ENCODE assay signal across 1 cellular context in the genomic region with DNA sequence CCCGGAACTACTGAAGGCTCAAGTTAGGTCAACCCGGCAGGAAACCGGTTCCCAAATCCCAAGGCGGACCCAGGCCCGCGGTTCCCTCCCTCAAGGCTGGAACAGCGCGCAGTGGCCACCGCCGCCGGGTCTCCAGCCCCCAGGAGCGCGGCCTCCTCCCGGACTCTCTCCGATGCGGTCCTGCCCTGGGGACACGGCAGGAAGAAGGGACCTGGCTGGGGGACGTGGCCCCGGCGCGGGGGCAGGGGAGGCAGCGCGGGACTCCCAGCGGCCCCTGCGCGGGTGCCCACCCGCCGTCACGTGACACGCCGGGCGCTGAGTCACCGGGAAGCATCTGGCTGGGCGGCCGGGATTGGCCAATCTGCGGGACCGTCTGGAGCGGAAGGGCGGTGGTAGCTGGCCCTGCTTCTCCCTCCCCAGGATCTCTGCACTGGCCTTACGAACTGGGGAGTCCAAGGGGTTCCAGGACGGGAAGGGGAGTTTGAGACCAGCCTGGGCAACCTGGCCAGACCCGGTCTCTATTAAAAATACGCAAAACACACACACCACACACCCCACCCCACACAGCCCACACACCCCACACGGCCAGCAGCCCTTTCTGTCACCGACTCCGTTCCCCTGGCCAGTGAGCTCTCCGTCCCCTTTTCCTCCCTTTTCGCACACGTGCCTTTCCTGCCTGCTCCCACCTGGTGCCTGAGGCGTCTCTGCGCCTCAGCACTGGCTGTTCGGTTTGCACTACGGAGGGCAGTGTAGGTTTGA.
A peak's percentile ranks its signal among the peaks of the same experiment; 100 is the strongest.
TF ChIP-seq lines count a peak whose summit lies in the region.

No MANE protein-coding gene starts in this region.

TF ChIP-seq in GM12878, 131 proteins besides CTCF, POLR2A, EP300 and RAD21 (continued from another document and continues in another):
- TF ChIP-seq, protein P1, sequence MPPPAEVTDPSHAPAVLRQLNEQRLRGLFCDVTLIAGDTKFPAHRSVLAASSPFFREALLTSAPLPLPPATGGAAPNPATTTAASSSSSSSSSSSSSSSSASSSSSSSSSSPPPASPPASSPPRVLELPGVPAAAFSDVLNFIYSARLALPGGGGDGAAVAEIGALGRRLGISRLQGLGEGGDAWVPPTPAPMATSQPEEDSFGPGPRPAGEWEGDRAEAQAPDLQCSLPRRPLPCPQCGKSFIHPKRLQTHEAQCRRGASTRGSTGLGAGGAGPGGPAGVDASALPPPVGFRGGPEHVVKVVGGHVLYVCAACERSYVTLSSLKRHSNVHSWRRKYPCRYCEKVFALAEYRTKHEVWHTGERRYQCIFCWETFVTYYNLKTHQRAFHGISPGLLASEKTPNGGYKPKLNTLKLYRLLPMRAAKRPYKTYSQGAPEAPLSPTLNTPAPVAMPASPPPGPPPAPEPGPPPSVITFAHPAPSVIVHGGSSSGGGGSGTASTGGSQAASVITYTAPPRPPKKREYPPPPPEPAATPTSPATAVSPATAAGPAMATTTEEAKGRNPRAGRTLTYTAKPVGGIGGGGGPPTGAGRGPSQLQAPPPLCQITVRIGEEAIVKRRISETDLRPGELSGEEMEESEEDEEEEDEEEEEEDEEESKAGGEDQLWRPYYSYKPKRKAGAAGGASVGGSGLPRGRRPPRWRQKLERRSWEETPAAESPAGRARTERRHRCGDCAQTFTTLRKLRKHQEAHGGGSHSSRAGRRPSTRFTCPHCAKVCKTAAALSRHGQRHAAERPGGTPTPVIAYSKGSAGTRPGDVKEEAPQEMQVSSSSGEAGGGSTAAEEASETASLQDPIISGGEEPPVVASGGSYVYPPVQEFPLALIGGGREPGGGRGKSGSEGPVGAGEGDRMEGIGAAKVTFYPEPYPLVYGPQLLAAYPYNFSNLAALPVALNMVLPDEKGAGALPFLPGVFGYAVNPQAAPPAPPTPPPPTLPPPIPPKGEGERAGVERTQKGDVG (CRISPR knock-in tag; IDR thresholded peaks at IDR 0.05): peak; percentile 87; the same call in 1 of the 2 replicates
- TF ChIP-seq, protein P2, sequence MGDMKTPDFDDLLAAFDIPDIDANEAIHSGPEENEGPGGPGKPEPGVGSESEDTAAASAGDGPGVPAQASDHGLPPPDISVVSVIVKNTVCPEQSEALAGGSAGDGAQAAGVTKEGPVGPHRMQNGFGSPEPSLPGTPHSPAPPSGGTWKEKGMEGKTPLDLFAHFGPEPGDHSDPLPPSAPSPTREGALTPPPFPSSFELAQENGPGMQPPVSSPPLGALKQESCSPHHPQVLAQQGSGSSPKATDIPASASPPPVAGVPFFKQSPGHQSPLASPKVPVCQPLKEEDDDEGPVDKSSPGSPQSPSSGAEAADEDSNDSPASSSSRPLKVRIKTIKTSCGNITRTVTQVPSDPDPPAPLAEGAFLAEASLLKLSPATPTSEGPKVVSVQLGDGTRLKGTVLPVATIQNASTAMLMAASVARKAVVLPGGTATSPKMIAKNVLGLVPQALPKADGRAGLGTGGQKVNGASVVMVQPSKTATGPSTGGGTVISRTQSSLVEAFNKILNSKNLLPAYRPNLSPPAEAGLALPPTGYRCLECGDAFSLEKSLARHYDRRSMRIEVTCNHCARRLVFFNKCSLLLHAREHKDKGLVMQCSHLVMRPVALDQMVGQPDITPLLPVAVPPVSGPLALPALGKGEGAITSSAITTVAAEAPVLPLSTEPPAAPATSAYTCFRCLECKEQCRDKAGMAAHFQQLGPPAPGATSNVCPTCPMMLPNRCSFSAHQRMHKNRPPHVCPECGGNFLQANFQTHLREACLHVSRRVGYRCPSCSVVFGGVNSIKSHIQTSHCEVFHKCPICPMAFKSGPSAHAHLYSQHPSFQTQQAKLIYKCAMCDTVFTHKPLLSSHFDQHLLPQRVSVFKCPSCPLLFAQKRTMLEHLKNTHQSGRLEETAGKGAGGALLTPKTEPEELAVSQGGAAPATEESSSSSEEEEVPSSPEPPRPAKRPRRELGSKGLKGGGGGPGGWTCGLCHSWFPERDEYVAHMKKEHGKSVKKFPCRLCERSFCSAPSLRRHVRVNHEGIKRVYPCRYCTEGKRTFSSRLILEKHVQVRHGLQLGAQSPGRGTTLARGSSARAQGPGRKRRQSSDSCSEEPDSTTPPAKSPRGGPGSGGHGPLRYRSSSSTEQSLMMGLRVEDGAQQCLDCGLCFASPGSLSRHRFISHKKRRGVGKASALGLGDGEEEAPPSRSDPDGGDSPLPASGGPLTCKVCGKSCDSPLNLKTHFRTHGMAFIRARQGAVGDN (IDR thresholded peaks at IDR 0.05): peak; percentile 92
- TF ChIP-seq SMAD5 (IDR thresholded peaks at IDR 0.05; ENCODE audit: low read depth) (peak; percentile 78), EGR1 (IDR thresholded peaks at IDR 0.05; ENCODE audit: borderline replicate concordance in 1 of 2, low read depth in 2 of 2, low read length in 2 of 2) (peak in 1 of 2 experiments; percentile 82; a peak in 1 of 3 replicates), TCF12 (IDR thresholded peaks at IDR 0.05; ENCODE audit: low read depth, low read length) (peak; percentile 80; the same call in 1 of the 2 replicates), NR2C2 (IDR thresholded peaks at IDR 0.05; ENCODE audit: borderline replicate concordance, control insufficient read depth, insufficient read length, low read depth) (no peak), RAD51 (IDR thresholded peaks at IDR 0.05) (peak; percentile 98), BACH1 (IDR thresholded peaks at IDR 0.05; ENCODE audit: borderline replicate concordance) (peak; percentile 92), CBX5 (IDR thresholded peaks at IDR 0.05; ENCODE audit: low read depth) (no peak), ZNF622 (IDR thresholded peaks at IDR 0.05) (no peak), STAT3 (IDR thresholded peaks at IDR 0.05; ENCODE audit: low read depth, low read length) (no peak), HDAC6 (IDR thresholded peaks at IDR 0.05; ENCODE audit: unreplicated experiment) (no peak), IRF4 (IDR thresholded peaks at IDR 0.05; ENCODE audit: low read depth, low read length) (no peak), CHD4 (IDR thresholded peaks at IDR 0.05) (no peak), NFYA (IDR thresholded peaks at IDR 0.05; ENCODE audit: borderline replicate concordance, low read depth, low read length) (no peak), KDM1A (IDR thresholded peaks at IDR 0.05; ENCODE audit: borderline replicate concordance) (no peak), NBN (IDR thresholded peaks at IDR 0.05) (peak; percentile 84), BHLHE40 (IDR thresholded peaks at IDR 0.05; ENCODE audit: borderline replicate concordance in 1 of 2, low read depth in 2 of 2, low read length in 1 of 2) (peak; percentile 82 to 98), NR2F1 (conservative IDR thresholded peaks at IDR 0.05) (peak; percentile 71), POU2F2 (IDR thresholded peaks at IDR 0.05; ENCODE audit: borderline replicate concordance, low read depth, low read length) (peak; percentile 40; the same call in 2 of the 3 replicates), RUNX3 (IDR thresholded peaks at IDR 0.05; ENCODE audit: low read length) (no peak; the same call in none of the 2 replicates), EED (IDR thresholded peaks at IDR 0.05; ENCODE audit: low read depth) (peak; percentile 67), SMAD1 (IDR thresholded peaks at IDR 0.05; ENCODE audit: low read depth, partially characterized antibody) (peak; percentile 86), SIX5 (IDR thresholded peaks at IDR 0.05; ENCODE audit: low read depth, low read length, severe bottlenecking) (no peak), SUZ12 (IDR thresholded peaks at IDR 0.05; ENCODE audit: unreplicated experiment) (no peak), ATF7 (IDR thresholded peaks at IDR 0.05; ENCODE audit: low read depth) (peak; percentile 50; the same call in 1 of the 2 replicates), TCF3 (IDR thresholded peaks at IDR 0.05; ENCODE audit: borderline replicate concordance, insufficient read depth, low read depth, low read length) (peak; percentile 86), PAX8 (IDR thresholded peaks at IDR 0.05) (no peak), MTA3 (IDR thresholded peaks at IDR 0.05; ENCODE audit: borderline replicate concordance, low read length) (0 out of 2 replicates have a peak, but pooled peaks have one; percentile 59), ZBED1 (IDR thresholded peaks at IDR 0.05; ENCODE audit: borderline replicate concordance) (peak; percentile 62; the same call in 1 of the 2 replicates), CBFB (IDR thresholded peaks at IDR 0.05; ENCODE audit: low read depth) (no peak; the same call in 1 of the 2 replicates), TARDBP (IDR thresholded peaks at IDR 0.05; ENCODE audit: borderline replicate concordance) (0 out of 2 replicates have a peak, but pooled peaks have one; percentile 43), ZNF217 (IDR thresholded peaks at IDR 0.05) (no peak)
- TF ChIP-seq, protein P3, sequence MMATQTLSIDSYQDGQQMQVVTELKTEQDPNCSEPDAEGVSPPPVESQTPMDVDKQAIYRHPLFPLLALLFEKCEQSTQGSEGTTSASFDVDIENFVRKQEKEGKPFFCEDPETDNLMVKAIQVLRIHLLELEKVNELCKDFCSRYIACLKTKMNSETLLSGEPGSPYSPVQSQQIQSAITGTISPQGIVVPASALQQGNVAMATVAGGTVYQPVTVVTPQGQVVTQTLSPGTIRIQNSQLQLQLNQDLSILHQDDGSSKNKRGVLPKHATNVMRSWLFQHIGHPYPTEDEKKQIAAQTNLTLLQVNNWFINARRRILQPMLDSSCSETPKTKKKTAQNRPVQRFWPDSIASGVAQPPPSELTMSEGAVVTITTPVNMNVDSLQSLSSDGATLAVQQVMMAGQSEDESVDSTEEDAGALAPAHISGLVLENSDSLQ (IDR thresholded peaks at IDR 0.05): peak; percentile 24; the same call in 1 of the 2 replicates
- TF ChIP-seq, protein P4, sequence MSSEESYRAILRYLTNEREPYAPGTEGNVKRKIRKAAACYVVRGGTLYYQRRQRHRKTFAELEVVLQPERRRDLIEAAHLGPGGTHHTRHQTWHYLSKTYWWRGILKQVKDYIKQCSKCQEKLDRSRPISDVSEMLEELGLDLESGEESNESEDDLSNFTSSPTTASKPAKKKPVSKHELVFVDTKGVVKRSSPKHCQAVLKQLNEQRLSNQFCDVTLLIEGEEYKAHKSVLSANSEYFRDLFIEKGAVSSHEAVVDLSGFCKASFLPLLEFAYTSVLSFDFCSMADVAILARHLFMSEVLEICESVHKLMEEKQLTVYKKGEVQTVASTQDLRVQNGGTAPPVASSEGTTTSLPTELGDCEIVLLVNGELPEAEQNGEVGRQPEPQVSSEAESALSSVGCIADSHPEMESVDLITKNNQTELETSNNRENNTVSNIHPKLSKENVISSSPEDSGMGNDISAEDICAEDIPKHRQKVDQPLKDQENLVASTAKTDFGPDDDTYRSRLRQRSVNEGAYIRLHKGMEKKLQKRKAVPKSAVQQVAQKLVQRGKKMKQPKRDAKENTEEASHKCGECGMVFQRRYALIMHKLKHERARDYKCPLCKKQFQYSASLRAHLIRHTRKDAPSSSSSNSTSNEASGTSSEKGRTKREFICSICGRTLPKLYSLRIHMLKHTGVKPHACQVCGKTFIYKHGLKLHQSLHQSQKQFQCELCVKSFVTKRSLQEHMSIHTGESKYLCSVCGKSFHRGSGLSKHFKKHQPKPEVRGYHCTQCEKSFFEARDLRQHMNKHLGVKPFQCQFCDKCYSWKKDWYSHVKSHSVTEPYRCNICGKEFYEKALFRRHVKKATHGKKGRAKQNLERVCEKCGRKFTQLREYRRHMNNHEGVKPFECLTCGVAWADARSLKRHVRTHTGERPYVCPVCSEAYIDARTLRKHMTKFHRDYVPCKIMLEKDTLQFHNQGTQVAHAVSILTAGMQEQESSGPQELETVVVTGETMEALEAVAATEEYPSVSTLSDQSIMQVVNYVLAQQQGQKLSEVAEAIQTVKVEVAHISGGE (CRISPR knock-in tag; IDR thresholded peaks at IDR 0.05): peak; percentile 53; the same call in 1 of the 2 replicates
- TF ChIP-seq, protein P5, sequence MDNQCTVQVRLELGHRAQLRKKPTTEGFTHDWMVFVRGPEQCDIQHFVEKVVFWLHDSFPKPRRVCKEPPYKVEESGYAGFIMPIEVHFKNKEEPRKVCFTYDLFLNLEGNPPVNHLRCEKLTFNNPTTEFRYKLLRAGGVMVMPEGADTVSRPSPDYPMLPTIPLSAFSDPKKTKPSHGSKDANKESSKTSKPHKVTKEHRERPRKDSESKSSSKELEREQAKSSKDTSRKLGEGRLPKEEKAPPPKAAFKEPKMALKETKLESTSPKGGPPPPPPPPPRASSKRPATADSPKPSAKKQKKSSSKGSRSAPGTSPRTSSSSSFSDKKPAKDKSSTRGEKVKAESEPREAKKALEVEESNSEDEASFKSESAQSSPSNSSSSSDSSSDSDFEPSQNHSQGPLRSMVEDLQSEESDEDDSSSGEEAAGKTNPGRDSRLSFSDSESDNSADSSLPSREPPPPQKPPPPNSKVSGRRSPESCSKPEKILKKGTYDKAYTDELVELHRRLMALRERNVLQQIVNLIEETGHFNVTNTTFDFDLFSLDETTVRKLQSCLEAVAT (IDR thresholded peaks at IDR 0.05): peak; percentile 91
- TF ChIP-seq, protein P6, sequence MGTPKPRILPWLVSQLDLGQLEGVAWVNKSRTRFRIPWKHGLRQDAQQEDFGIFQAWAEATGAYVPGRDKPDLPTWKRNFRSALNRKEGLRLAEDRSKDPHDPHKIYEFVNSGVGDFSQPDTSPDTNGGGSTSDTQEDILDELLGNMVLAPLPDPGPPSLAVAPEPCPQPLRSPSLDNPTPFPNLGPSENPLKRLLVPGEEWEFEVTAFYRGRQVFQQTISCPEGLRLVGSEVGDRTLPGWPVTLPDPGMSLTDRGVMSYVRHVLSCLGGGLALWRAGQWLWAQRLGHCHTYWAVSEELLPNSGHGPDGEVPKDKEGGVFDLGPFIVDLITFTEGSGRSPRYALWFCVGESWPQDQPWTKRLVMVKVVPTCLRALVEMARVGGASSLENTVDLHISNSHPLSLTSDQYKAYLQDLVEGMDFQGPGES (IDR thresholded peaks at IDR 0.05): no peak
- TF ChIP-seq, protein P7, sequence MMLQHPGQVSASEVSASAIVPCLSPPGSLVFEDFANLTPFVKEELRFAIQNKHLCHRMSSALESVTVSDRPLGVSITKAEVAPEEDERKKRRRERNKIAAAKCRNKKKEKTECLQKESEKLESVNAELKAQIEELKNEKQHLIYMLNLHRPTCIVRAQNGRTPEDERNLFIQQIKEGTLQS (IDR thresholded peaks at IDR 0.05; ENCODE audit: borderline replicate concordance, extremely low read depth, low read depth, low read length): peak; percentile 85; the same call in 1 of the 2 replicates
- TF ChIP-seq, protein P8, sequence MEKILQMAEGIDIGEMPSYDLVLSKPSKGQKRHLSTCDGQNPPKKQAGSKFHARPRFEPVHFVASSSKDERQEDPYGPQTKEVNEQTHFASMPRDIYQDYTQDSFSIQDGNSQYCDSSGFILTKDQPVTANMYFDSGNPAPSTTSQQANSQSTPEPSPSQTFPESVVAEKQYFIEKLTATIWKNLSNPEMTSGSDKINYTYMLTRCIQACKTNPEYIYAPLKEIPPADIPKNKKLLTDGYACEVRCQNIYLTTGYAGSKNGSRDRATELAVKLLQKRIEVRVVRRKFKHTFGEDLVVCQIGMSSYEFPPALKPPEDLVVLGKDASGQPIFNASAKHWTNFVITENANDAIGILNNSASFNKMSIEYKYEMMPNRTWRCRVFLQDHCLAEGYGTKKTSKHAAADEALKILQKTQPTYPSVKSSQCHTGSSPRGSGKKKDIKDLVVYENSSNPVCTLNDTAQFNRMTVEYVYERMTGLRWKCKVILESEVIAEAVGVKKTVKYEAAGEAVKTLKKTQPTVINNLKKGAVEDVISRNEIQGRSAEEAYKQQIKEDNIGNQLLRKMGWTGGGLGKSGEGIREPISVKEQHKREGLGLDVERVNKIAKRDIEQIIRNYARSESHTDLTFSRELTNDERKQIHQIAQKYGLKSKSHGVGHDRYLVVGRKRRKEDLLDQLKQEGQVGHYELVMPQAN (conservative IDR thresholded peaks at IDR 0.05): 0 out of 2 replicates have a peak, but pooled peaks have one; percentile 31
- TF ChIP-seq, protein P9, sequence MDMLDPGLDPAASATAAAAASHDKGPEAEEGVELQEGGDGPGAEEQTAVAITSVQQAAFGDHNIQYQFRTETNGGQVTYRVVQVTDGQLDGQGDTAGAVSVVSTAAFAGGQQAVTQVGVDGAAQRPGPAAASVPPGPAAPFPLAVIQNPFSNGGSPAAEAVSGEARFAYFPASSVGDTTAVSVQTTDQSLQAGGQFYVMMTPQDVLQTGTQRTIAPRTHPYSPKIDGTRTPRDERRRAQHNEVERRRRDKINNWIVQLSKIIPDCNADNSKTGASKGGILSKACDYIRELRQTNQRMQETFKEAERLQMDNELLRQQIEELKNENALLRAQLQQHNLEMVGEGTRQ (IDR thresholded peaks at IDR 0.05; ENCODE audit: borderline replicate concordance, low read depth, low read length): peak; percentile 89
